In genomic region chr3:130896101-130896500, GRCh38 we compare ENCODE assay signal across 8 cellular contexts. TPM values are rescaled to one million over a fixed set of nuclear protein-coding genes. Genes with fewer than 3 reads are reported as not detected.
A peak's percentile ranks its signal among the peaks of the same experiment; 100 is the strongest.
DNase-seq lines count a peak whose midpoint lies in the region; ATAC-seq and TF ChIP-seq lines count a peak whose summit lies in the region.

No MANE protein-coding gene starts in this region.

- no peaks in the 10 kb centered on the region for H3K36me3 Mint-ChIP-seq in MCF 10A (ENCODE audit: insufficient read depth, unreplicated experiment)

- no peaks in the 10 kb centered on the region for H3K27me3 Mint-ChIP-seq in MCF 10A (ENCODE audit: insufficient read depth, unreplicated experiment)

- intact Hi-C loops in MCF 10A (cut with micrococcal nuclease), result loop anchor here (5.0 kb wide), 1 partner anchor 106 kb away; no protein-coding TSS in a partner anchor
- intact Hi-C loops in breast epithelium (cut with DNase I; ENCODE audit: low total_unique reads), result loop anchor here (10.0 kb wide), 1 partner anchor 141 kb away; no protein-coding TSS in a partner anchor

- H3K36me3 ChIP-seq in breast epithelium (no peaks in the 10 kb centered on the region), SU-DHL-6 (ENCODE audit: low read length) (no peaks in the 10 kb centered on the region), endocrine pancreas (ENCODE audit: control insufficient read depth, insufficient read depth, low read length) (no peaks in the 10 kb centered on the region), smooth muscle cell (ENCODE audit: low read depth) (no peaks in the 10 kb centered on the region), mesendoderm (ENCODE audit: control insufficient read depth, insufficient read depth, low read length) (no peaks in the 10 kb centered on the region)

- H2BK15ac ChIP-seq in mesendoderm (replicated peaks; ENCODE audit: low read depth), result no peak overlapping the region

- H3K79me1 ChIP-seq in mesendoderm (ENCODE audit: low read length), result peaks cover 5% of the 10 kb centered on the region

- H3K9me3 ChIP-seq in breast epithelium, result no peaks in the 10 kb centered on the region
- no peaks in the 10 kb centered on the region for H3K9me3 ChIP-seq in SU-DHL-6 (ENCODE audit: insufficient read depth, low read length)
- H3K9me3 ChIP-seq in endocrine pancreas (ENCODE audit: control insufficient read depth, low read length), result no peaks in the 10 kb centered on the region
- no peaks in the 10 kb centered on the region for H3K9me3 ChIP-seq in smooth muscle cell (replicated peaks; ENCODE audit: low read depth)

- 52% methylated on average over 4 of the region's 4 CpGs for WGBS in smooth muscle cell (ENCODE audit: low lambda C conversion rate)
- no CpG with 5 or more reads among the region's 4 CpGs for WGBS in mesendoderm (ENCODE audit: extremely low coverage, insufficient coverage, low lambda C conversion rate)

- CTCF ChIA-PET in MCF 10A (lab: Yijun Ruan, JAX), result interaction anchor here (7.4 kb wide), 1 partner anchor 136 kb away, joined by 114 read pairs; no protein-coding TSS in a partner anchor

- H4K20me1 ChIP-seq in SU-DHL-6 (ENCODE audit: low read depth, low read length) (peaks cover 52% of the 10 kb centered on the region), smooth muscle cell (ENCODE audit: low read depth) (peaks cover 60% of the 10 kb centered on the region)

- H2AK5ac ChIP-seq in mesendoderm (ENCODE audit: low read length), result no peak overlapping the region

- no peak overlapping the region for H3K4ac ChIP-seq in mesendoderm (ENCODE audit: low read depth, low read length)

- peaks cover 12% of the 10 kb centered on the region for H3K4me1 Mint-ChIP-seq in MCF 10A (ENCODE audit: insufficient read depth, unreplicated experiment)

- POLR2A ChIA-PET in MCF 10A (lab: Yijun Ruan, JAX), result interaction anchor here (1.3 to 5.1 kb wide), 3 partner anchors 19 to 149 kb away, joined by 3 to 62 read pairs (median 4); partner anchors contain the start of genes ASTE1, NEK11 and PIK3R4

- H3K4me3 ChIP-seq in breast epithelium, result no peak overlapping the region
- H3K4me3 ChIP-seq in SU-DHL-6 (ENCODE audit: insufficient read depth, low read length, poor library complexity, severe bottlenecking), result no peak overlapping the region
- peak overlapping the region; percentile 99 for H3K4me3 ChIP-seq in endocrine pancreas (ENCODE audit: control insufficient read depth, insufficient read depth, low read length)
- H3K4me3 ChIP-seq in smooth muscle cell, result peak overlapping the region; percentile 91
- no peak overlapping the region for H3K4me3 ChIP-seq in mesendoderm (ENCODE audit: low read length)

- H3K27me3 ChIP-seq in breast epithelium (no peaks in the 10 kb centered on the region), SU-DHL-6 (ENCODE audit: low read length) (no peaks in the 10 kb centered on the region), endocrine pancreas (ENCODE audit: control insufficient read depth, insufficient read depth, low read length) (no peaks in the 10 kb centered on the region), smooth muscle cell (ENCODE audit: low read depth) (no peaks in the 10 kb centered on the region), mesendoderm (ENCODE audit: insufficient read depth, low read length, poor library complexity) (no peaks in the 10 kb centered on the region)

- peaks cover 0 to 9% of the 10 kb centered on the region in 2 donors for H3K4me1 ChIP-seq in breast epithelium
- peaks cover 33% of the 10 kb centered on the region for H3K4me1 ChIP-seq in endocrine pancreas (ENCODE audit: control insufficient read depth, insufficient read depth, low read length)
- H3K4me1 ChIP-seq in smooth muscle cell (ENCODE audit: low read depth), result peaks cover 19% of the 10 kb centered on the region
- H3K4me1 ChIP-seq in mesendoderm (ENCODE audit: control insufficient read depth, low read depth, low read length), result peaks cover 11% of the 10 kb centered on the region

- H4K5ac ChIP-seq in mesendoderm (ENCODE audit: low read length), result no peak overlapping the region

- no peak for DNase-seq in MCF 10A (ENCODE audit: unreplicated experiment)
- DNase-seq in breast epithelium (ENCODE audit: low spot score in 2 of 2), result no peak
- DNase-seq in smooth muscle cell (lab: John Stamatoyannopoulos, UW; ENCODE audit: unreplicated experiment), result no peak
- DNase-seq in mesendoderm, result no peak
- DNase-seq in AML-193 (lab: John Stamatoyannopoulos, UW), result no peak

- TF ChIP-seq CTCF in MCF 10A (IDR thresholded peaks at IDR 0.05; ENCODE audit: unreplicated experiment) (no peak), breast epithelium (IDR thresholded peaks at IDR 0.05) (no peak), SU-DHL-6 (IDR thresholded peaks at IDR 0.05; ENCODE audit: insufficient read depth, low read length, poor library complexity, severe bottlenecking) (no peak), smooth muscle cell (IDR thresholded peaks at IDR 0.05; ENCODE audit: borderline replicate concordance, insufficient read depth, poor library complexity, severe bottlenecking) (no peak)

- H3K4me3 Mint-ChIP-seq in MCF 10A (ENCODE audit: unreplicated experiment), result peak overlapping the region; percentile 83

- no peak overlapping the region for H2BK5ac ChIP-seq in mesendoderm (ENCODE audit: low read length)

- H3K79me2 ChIP-seq in SU-DHL-6 (ENCODE audit: insufficient read depth, low read length) (peaks cover 68% of the 10 kb centered on the region), smooth muscle cell (ENCODE audit: low read depth) (peaks cover 65% of the 10 kb centered on the region), mesendoderm (ENCODE audit: control insufficient read depth, insufficient read depth, low read length) (peaks cover 49% of the 10 kb centered on the region)

- H2AFZ ChIP-seq in SU-DHL-6 (ENCODE audit: low read depth, low read length, severe bottlenecking) (no peak overlapping the region), smooth muscle cell (ENCODE audit: low read depth) (no peak overlapping the region)

- H2BK120ac ChIP-seq in mesendoderm (ENCODE audit: low read depth, low read length), result no peak overlapping the region

- BruUV-seq in MCF 10A (replicated peaks; lab: Mats Ljungman, UMichigan), result no TSS peak

- peaks cover 15% of the 10 kb centered on the region for H3F3A ChIP-seq in SU-DHL-6 (ENCODE audit: insufficient read depth)
- no peaks in the 10 kb centered on the region for H3F3A ChIP-seq in smooth muscle cell (ENCODE audit: low read depth)

- no peak overlapping the region for H4K8ac ChIP-seq in mesendoderm (ENCODE audit: low read depth, low read length)

- H3K9ac ChIP-seq in SU-DHL-6 (ENCODE audit: low read length) (no peak overlapping the region), endocrine pancreas (ENCODE audit: control insufficient read depth, insufficient read depth, low read length) (no peak overlapping the region), smooth muscle cell (ENCODE audit: low read depth) (no peak overlapping the region), mesendoderm (ENCODE audit: low read length) (no peak overlapping the region)

- peak overlapping the region; percentile 98 for H3K27ac Mint-ChIP-seq in MCF 10A (ENCODE audit: low read depth, unreplicated experiment)

- TF ChIP-seq POLR2A in breast epithelium (IDR thresholded peaks at IDR 0.05) (no peak), GM18505 (IDR thresholded peaks at IDR 0.05; ENCODE audit: borderline replicate concordance, extremely low read depth, insufficient read depth, insufficient read length) (no peak)

- H3K4me2 ChIP-seq in SU-DHL-6 (ENCODE audit: low read depth, low read length, poor library complexity, severe bottlenecking) (peak overlapping the region; percentile 94), smooth muscle cell (peak overlapping the region; percentile 95), mesendoderm (ENCODE audit: low read length) (no peak overlapping the region)

- H3K56ac ChIP-seq in mesendoderm (ENCODE audit: low read length), result no peak overlapping the region

- H3K27ac ChIP-seq in breast epithelium, result no peak overlapping the region
- no peak overlapping the region for H3K27ac ChIP-seq in SU-DHL-6 (ENCODE audit: low read depth, low read length)
- H3K27ac ChIP-seq in smooth muscle cell (ENCODE audit: low read depth), result no peak overlapping the region
- H3K27ac ChIP-seq in mesendoderm (ENCODE audit: low read depth, low read length), result no peak overlapping the region

- no peaks in the 10 kb centered on the region for H3K9me3 Mint-ChIP-seq in MCF 10A (ENCODE audit: unreplicated experiment)

- no peak overlapping the region for H3K23ac ChIP-seq in mesendoderm (ENCODE audit: low read length)

- no peak overlapping the region for H3K18ac ChIP-seq in mesendoderm (ENCODE audit: low read length)

- no peak for ATAC-seq in GM18505 (IDR thresholded peaks at IDR 0.05; ENCODE audit: unreplicated experiment)

- no peaks in the 10 kb centered on the region for H3K9me2 ChIP-seq in SU-DHL-6 (replicated peaks; ENCODE audit: insufficient read depth, low read length)

RNA-seq across cellular contexts. Expression of gene ATP2C1, which starts 2.2 kb away (rescaled TPM):
- total RNA-seq in MCF 10A (2022), result 52.7 and 61.0 TPM in 2 replicates
- total RNA-seq in breast epithelium, result 10 to 100 TPM; 59.4 to 76.4 (median 76.2) TPM
- 85.9 and 118 TPM in 2 replicates for total RNA-seq in smooth muscle cell
- 36.0 and 43.2 TPM in 2 replicates for polyA plus RNA-seq in smooth muscle cell
- 38.4 TPM for polyA plus RNA-seq in mesendoderm (2013, experiment 1 of 2)
- 38.1 TPM for polyA plus RNA-seq in mesendoderm (2013, experiment 2 of 2)

Comparison
In these comparisons a context has a peak if more than half of its experiments do, and no peak if none do; other contexts are left out.
1. H3K4me3 ChIP-seq: peak in endocrine pancreas (single experiment) and smooth muscle cell (single experiment); none in breast epithelium (0 of 3), SU-DHL-6 (single experiment) and mesendoderm (single experiment).